26 cellular contexts compared by ENCODE assay signal in the genomic region with DNA sequence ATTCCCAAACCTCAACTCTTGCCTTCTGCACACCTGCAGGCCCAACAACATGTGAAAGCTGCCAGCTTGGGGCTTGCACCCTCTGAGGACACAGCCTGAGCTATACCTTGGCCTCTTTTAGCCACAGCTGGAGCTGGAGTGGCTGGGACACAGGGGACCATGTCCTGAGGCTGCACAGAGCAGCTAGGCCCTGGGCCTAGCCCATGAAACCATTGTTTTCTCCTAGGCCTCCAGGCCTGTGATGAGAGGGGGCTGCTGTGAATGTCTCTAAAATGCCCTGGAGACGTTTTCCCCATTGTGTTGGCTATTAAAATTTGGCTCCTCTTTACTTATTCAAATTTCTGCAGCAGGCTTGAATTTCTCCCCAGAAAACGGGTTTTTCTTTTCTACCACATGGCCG.
"Had no signal": no experiment of that assay in that cellular context is flagged by ENCODE, and none has a peak within 500 bp of the region (broad histone marks: within the 10 kb centered on the region; RNA-seq: fewer than 3 reads in every experiment).

No MANE protein-coding gene starts in this region.

- H3K4me3 ChIP-seq: colonic mucosa, esophagus squamous epithelium, gastrocnemius medialis, heart right ventricle, left lung, lower lobe of right lung, mucosa of descending colon had no signal

- FAIRE-seq: islet of Langerhans, keratinocyte had no signal

- H3K4me1 ChIP-seq: colonic mucosa, esophagus squamous epithelium, gastrocnemius medialis, heart right ventricle, left lung, lower lobe of right lung had no signal

- H3K36me3 ChIP-seq: colonic mucosa had no signal

- H3K27me3 Mint-ChIP-seq: dendritic cell treated with granulocyte-macrophage colony-stimulating factor and Interleukin-4, amounts not matched to agents 40 ng/mL and 50 ng/mL, for 4 days; effector memory CD8-positive, alpha-beta T cell; naive B cell had no signal

- H3K27ac ChIP-seq: colonic mucosa, epithelial cell of prostate, esophagus squamous epithelium, gastrocnemius medialis, heart right ventricle, left lung, lower lobe of right lung had no signal

- DNase-seq: colonic mucosa; cortex of kidney; effector CD8-positive, alpha-beta T cell; effector memory CD8-positive, alpha-beta T cell; erythroblast; esophagus squamous epithelium; foreskin fibroblast; foreskin melanocyte; gastrocnemius medialis; glutamatergic neuron; head of caudate nucleus; heart right ventricle; hippocampal formation; left cardiac atrium; left lung; left ventricle myocardium superior; lower lobe of right lung; mesenchymal stem cell; mucosa of descending colon; naive B cell had no signal

- H3K27me3 ChIP-seq: colonic mucosa, esophagus squamous epithelium, gastrocnemius medialis, heart right ventricle, left lung had no signal

- H3K9me3 ChIP-seq: colonic mucosa, gastrocnemius medialis, lower lobe of right lung had no signal

- H3K27ac Mint-ChIP-seq: dendritic cell treated with granulocyte-macrophage colony-stimulating factor and Interleukin-4, amounts not matched to agents 40 ng/mL and 50 ng/mL, for 4 days; effector memory CD8-positive, alpha-beta T cell; mesothelial cell of epicardium; naive B cell had no signal

- H3K4me3 Mint-ChIP-seq: dendritic cell treated with granulocyte-macrophage colony-stimulating factor and Interleukin-4, amounts not matched to agents 40 ng/mL and 50 ng/mL, for 4 days; effector memory CD8-positive, alpha-beta T cell; mesothelial cell of epicardium had no signal

- ATAC-seq: effector memory CD8-positive, alpha-beta T cell; esophagus mucosa; gastrocnemius medialis; heart right ventricle; left cardiac atrium; left lung; left ventricle myocardium superior; lower lobe of right lung; mucosa of descending colon had no signal
